In genomic region chr15:55799287-55800212, GRCh38 we compare ENCODE assay signal across 2 cellular contexts.
TF ChIP-seq lines count a peak whose summit lies in the region.

No MANE protein-coding gene starts in this region.

TF ChIP-seq in HEK293T, 16 proteins besides CTCF, POLR2A, EP300 and RAD21 (continued from another document):
- TF ChIP-seq LEF1 (IDR thresholded peaks at IDR 0.05; ENCODE audit: borderline replicate concordance) (no peak), HDGF (IDR thresholded peaks at IDR 0.05; ENCODE audit: borderline replicate concordance) (no peak), SUZ12 (IDR thresholded peaks at IDR 0.05) (no peak), TARDBP (IDR thresholded peaks at IDR 0.05) (no peak), ZNF384 (IDR thresholded peaks at IDR 0.05) (no peak), FOXA1 (IDR thresholded peaks at IDR 0.05) (no peak)
- TF ChIP-seq, protein P1, sequence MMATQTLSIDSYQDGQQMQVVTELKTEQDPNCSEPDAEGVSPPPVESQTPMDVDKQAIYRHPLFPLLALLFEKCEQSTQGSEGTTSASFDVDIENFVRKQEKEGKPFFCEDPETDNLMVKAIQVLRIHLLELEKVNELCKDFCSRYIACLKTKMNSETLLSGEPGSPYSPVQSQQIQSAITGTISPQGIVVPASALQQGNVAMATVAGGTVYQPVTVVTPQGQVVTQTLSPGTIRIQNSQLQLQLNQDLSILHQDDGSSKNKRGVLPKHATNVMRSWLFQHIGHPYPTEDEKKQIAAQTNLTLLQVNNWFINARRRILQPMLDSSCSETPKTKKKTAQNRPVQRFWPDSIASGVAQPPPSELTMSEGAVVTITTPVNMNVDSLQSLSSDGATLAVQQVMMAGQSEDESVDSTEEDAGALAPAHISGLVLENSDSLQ (IDR thresholded peaks at IDR 0.05), result no peak

TF ChIP-seq in endothelial cell of umbilical vein, 7 proteins besides CTCF, POLR2A, EP300 and RAD21 (continued from another document):
- TF ChIP-seq, protein P2, sequence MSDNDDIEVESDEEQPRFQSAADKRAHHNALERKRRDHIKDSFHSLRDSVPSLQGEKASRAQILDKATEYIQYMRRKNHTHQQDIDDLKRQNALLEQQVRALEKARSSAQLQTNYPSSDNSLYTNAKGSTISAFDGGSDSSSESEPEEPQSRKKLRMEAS (IDR thresholded peaks at IDR 0.05; ENCODE audit: insufficient read depth, insufficient read length), result no peak
- TF ChIP-seq GATA2 (IDR thresholded peaks at IDR 0.05; ENCODE audit: insufficient read depth, insufficient read length, low read depth, low read length), result no peak
- no peak for TF ChIP-seq FOS (IDR thresholded peaks at IDR 0.05; ENCODE audit: borderline replicate concordance, insufficient read depth, low read length)
- no peak for TF ChIP-seq JUN (IDR thresholded peaks at IDR 0.05; ENCODE audit: borderline replicate concordance, insufficient read depth, insufficient read length, low read depth)
